14 cellular contexts compared by ENCODE assay signal in genomic region chr7:6202117-6202516, GRCh38.
"Had no signal": no experiment of that assay in that cellular context is flagged by ENCODE, and none has a peak within 500 bp of the region (broad histone marks: within the 10 kb centered on the region; RNA-seq: fewer than 3 reads in every experiment).

No MANE protein-coding gene starts in this region.

- H3K4me3 Mint-ChIP-seq: activated CD4-positive, alpha-beta T cell treated with anti-CD3 and anti-CD28 coated beads, Interleukin-2, amount 10 ng/mL, durations not matched to agents 7 days and 5 days; endodermal cell; naive thymus-derived CD8-positive, alpha-beta T cell; T-helper 2 cell treated with Interferon-gamma antibody and Interleukin-4, amounts not matched to agents 5 μg/mL and 100 μg/mL, for 36 hours had no signal

- H3K9me3 ChIP-seq: mucosa of descending colon, neutrophil, stomach, thoracic aorta had no signal

- H3K27ac ChIP-seq: dorsolateral prefrontal cortex, neutrophil, stomach, thoracic aorta had no signal

- H3K4me3 ChIP-seq: dorsolateral prefrontal cortex, mucosa of descending colon, smooth muscle cell, stomach, thoracic aorta had no signal

- DNase-seq: activated CD4-positive, alpha-beta T cell treated with anti-CD3 and anti-CD28 coated beads, Interleukin-2, amount 10 ng/mL, durations not matched to agents 7 days and 5 days; activated naive CD4-positive, alpha-beta T cell treated with Interleukin-2 at 50 U/mL for 16 hours; activated T-cell treated with anti-CD3 and anti-CD28 coated beads for 4 hours; dorsolateral prefrontal cortex; endodermal cell; mucosa of descending colon; naive thymus-derived CD8-positive, alpha-beta T cell; retina; stomach had no signal

- H3K4me2 ChIP-seq: smooth muscle cell had no signal

- H3K36me3 ChIP-seq: neutrophil, thoracic aorta had no signal

- H3K27me3 Mint-ChIP-seq: naive thymus-derived CD8-positive, alpha-beta T cell had no signal

- H3K27ac Mint-ChIP-seq: activated CD4-positive, alpha-beta T cell treated with anti-CD3 and anti-CD28 coated beads, Interleukin-2, amount 10 ng/mL, durations not matched to agents 7 days and 5 days; endodermal cell; T-helper 2 cell treated with Interferon-gamma antibody and Interleukin-4, amounts not matched to agents 5 μg/mL and 100 μg/mL, for 36 hours had no signal

- H3K9me3 Mint-ChIP-seq: activated CD4-positive, alpha-beta T cell treated with anti-CD3 and anti-CD28 coated beads, Interleukin-2, amount 10 ng/mL, durations not matched to agents 7 days and 5 days; endodermal cell; naive thymus-derived CD8-positive, alpha-beta T cell; T-helper 2 cell treated with Interferon-gamma antibody and Interleukin-4, amounts not matched to agents 5 μg/mL and 100 μg/mL, for 36 hours had no signal

- ATAC-seq: left lobe of liver; mucosa of descending colon; naive thymus-derived CD8-positive, alpha-beta T cell had no signal

- H3K36me3 Mint-ChIP-seq: naive thymus-derived CD8-positive, alpha-beta T cell had no signal

- H3K27me3 ChIP-seq: dorsolateral prefrontal cortex, neutrophil, stomach had no signal

- H3K4me1 Mint-ChIP-seq: activated CD4-positive, alpha-beta T cell treated with anti-CD3 and anti-CD28 coated beads, Interleukin-2, amount 10 ng/mL, durations not matched to agents 7 days and 5 days had no signal
